8 cellular contexts compared by ENCODE assay signal in the genomic region with DNA sequence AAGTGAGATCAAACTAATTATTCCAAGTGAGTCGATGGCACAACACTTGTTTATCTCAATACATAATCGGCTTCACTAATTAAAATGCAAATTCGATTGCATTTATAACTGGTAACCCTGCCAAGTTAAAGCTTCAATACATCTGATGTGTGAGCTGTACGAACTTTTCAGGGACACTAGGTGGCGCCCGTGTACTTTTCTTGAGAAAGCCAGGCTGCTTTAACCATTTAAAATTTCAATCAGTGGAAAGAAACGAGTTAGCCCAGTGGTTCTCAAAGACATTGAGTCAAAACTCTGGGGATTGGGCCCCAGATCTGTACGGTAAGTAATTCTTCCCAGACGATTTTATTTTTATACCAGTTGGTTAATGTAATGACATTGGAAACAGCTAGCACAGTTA.
A peak's percentile ranks its signal among the peaks of the same experiment; 100 is the strongest.
DNase-seq lines count a peak whose midpoint lies in the region; ATAC-seq, FAIRE-seq and TF ChIP-seq lines count a peak whose summit lies in the region.

No MANE protein-coding gene starts in this region.

- no peak for FAIRE-seq in bronchial epithelial cell (lab: Jason Lieb, UNC)

- no peaks in the 10 kb centered on the region for H3K36me3 ChIP-seq in bronchial epithelial cell (ENCODE audit: control insufficient read depth, insufficient read depth, low read length)

- ATAC-seq in HG02938 (IDR thresholded peaks at IDR 0.05; ENCODE audit: unreplicated experiment) (peak; percentile 44), GM21737 (IDR thresholded peaks at IDR 0.05; ENCODE audit: unreplicated experiment) (no peak)

- DNase-seq in EL (peak; percentile 58), NCI-H2171 treated with DMSO at 0.1 percent for 48 hours (lab: John Stamatoyannopoulos, UW) (peak; percentile 89), UCSD-AML1 (lab: John Stamatoyannopoulos, UW; ENCODE audit: unreplicated experiment) (peak; percentile 34), bronchial epithelial cell (ENCODE audit: low read depth) (peak; percentile 51), kidney tubule cell (ENCODE audit: low spot score) (peak; percentile 67)
- DNase-seq in stimulated activated CD4-positive, alpha-beta T cell treated with anti-CD3 and anti-CD28 coated beads, Interleukin-4, amount 100 ng/mL, for 4 hours = peak; percentile 12 to 30

- H3K4me3 ChIP-seq in bronchial epithelial cell (ENCODE audit: low read depth, low read length) = no peak overlapping the region

- no peaks in the 10 kb centered on the region for H3K27me3 ChIP-seq in bronchial epithelial cell (ENCODE audit: control insufficient read depth, insufficient read depth, low read length)

- TF ChIP-seq CTCF in bronchial epithelial cell (IDR thresholded peaks at IDR 0.05; ENCODE audit: insufficient read depth, low read length, severe bottlenecking) = peak; percentile 75

Comparison
In these comparisons a context has a peak if more than half of its experiments do, and no peak if none do; other contexts are left out.
1. DNase-seq: peak in every context shown above with its lines; median percentile 89 in NCI-H2171 treated with DMSO at 0.1 percent for 48 hours; 67 in kidney tubule cell; 58 in EL; 51 in bronchial epithelial cell; 34 in UCSD-AML1; 21 in stimulated activated CD4-positive, alpha-beta T cell treated with anti-CD3 and anti-CD28 coated beads, Interleukin-4, amount 100 ng/mL, for 4 hours.